Comparison of ENCODE assay signal across 11 cellular contexts in genomic region chr1:10640079-10640578, GRCh38.
DNase-seq lines count a peak whose midpoint lies in the region; ATAC-seq and TF ChIP-seq lines count a peak whose summit lies in the region.
"Had no signal": no experiment of that assay in that cellular context is flagged by ENCODE, and none has a peak within 500 bp of the region (broad histone marks: within the 10 kb centered on the region; RNA-seq: fewer than 3 reads in every experiment).

No MANE protein-coding gene starts in this region.

- H3K9ac ChIP-seq in SK-N-SH = no peak overlapping the region

- H3F3A ChIP-seq in SK-N-SH (replicated peaks; ENCODE audit: insufficient read depth) = peaks cover 3% of the 10 kb centered on the region

- H3K27me3 ChIP-seq in SK-N-SH (ENCODE audit: insufficient read depth) (no peaks in the 10 kb centered on the region), lower lobe of right lung (ENCODE audit: low read depth) (peaks cover 5% of the 10 kb centered on the region)
- H3K27me3 ChIP-seq: adrenal gland had no signal

- no peak overlapping the region for H2AFZ ChIP-seq in SK-N-SH (ENCODE audit: low read depth)

- peak in 1 of 2 experiments; percentile 69; a peak in 2 of 4 replicates for TF ChIP-seq EP300 in SK-N-SH (IDR thresholded peaks at IDR 0.05; ENCODE audit: borderline replicate concordance in 1 of 2, low read depth in 1 of 2, low read length in 1 of 2)

- ATAC-seq in lower lobe of right lung (peak in 1 of 2 donors; percentile 4), GM21526 (IDR thresholded peaks at IDR 0.05; ENCODE audit: low FRiP score, unreplicated experiment) (no peak)
- ATAC-seq in stimulated activated naive B cell treated with anti-CD40 and anti-IgM and Interleukin-4, amounts not matched to agents 10 μg/mL and 1 μg/mL and 100 μg/mL, for 72 hours (replicated peaks) = no peak
- ATAC-seq: naive thymus-derived CD4-positive, alpha-beta T cell had no signal

- H3K9me2 ChIP-seq in SK-N-SH = no peaks in the 10 kb centered on the region

- no peak overlapping the region for H3K27ac Mint-ChIP-seq in stimulated activated naive B cell treated with anti-CD40 and anti-IgM and Interleukin-4, amounts not matched to agents 10 μg/mL and 1 μg/mL and 100 μg/mL, for 72 hours

- H3K36me3 ChIP-seq in SK-N-SH (replicated peaks in 1 of 2; ENCODE audit: control insufficient read depth in 1 of 2, insufficient read depth in 2 of 2, low read length in 1 of 2) (no peaks in the 10 kb centered on the region), lower lobe of right lung (peaks cover 63% of the 10 kb centered on the region)
- H3K36me3 ChIP-seq: adrenal gland had no signal

- H3K27me3 Mint-ChIP-seq in stimulated activated naive B cell treated with anti-CD40 and anti-IgM and Interleukin-4, amounts not matched to agents 10 μg/mL and 1 μg/mL and 100 μg/mL, for 72 hours = peaks cover 0 to 4% of the 10 kb centered on the region in 2 donors

- H3K4me1 ChIP-seq in SK-N-SH (ENCODE audit: control insufficient read depth in 1 of 2, insufficient read depth in 2 of 2, low read depth in 1 of 2, low read length in 1 of 2) (peaks cover under 1 to 37% of the 10 kb centered on the region in 2 experiments; a peak in 2 of 4 replicates), lower lobe of right lung (peaks cover 41% of the 10 kb centered on the region)
- H3K4me1 ChIP-seq: adrenal gland had no signal

- 8% methylated on average over 2 of the region's 17 CpGs for WGBS in SK-N-SH (ENCODE audit: low lambda C conversion rate)

- H3K4me3 Mint-ChIP-seq in stimulated activated naive B cell treated with anti-CD40 and anti-IgM and Interleukin-4, amounts not matched to agents 10 μg/mL and 1 μg/mL and 100 μg/mL, for 72 hours = no peak overlapping the region

- no peaks in the 10 kb centered on the region for H3K79me2 ChIP-seq in SK-N-SH (ENCODE audit: insufficient read depth)

- DNase-seq in Ammon's horn (ENCODE audit: low spot score) (peak; percentile 32), NCI-H128 (lab: John Stamatoyannopoulos, UW; ENCODE audit: unreplicated experiment) (peak; percentile 75), SK-N-SH (peak; percentile 94), lower lobe of right lung (no peak), DMS53 treated with DMSO at 0.1 percent for 48 hours (lab: John Stamatoyannopoulos, UW; ENCODE audit: unreplicated experiment) (no peak), cerebellar nuclear complex (lab: John Stamatoyannopoulos, UW) (no peak)
- DNase-seq in stimulated activated naive B cell treated with anti-CD40 and anti-IgM and Interleukin-4, amounts not matched to agents 10 μg/mL and 1 μg/mL and 100 μg/mL, for 72 hours = no peak
- DNase-seq: naive thymus-derived CD4-positive, alpha-beta T cell; NCI-H226 had no signal

- peak; percentile 19 for TF ChIP-seq RAD21 in SK-N-SH (IDR thresholded peaks at IDR 0.05; ENCODE audit: low read length)

- POLR2A ChIA-PET in SK-N-SH (lab: Yijun Ruan, JAX) = interaction anchor here (0.6 kb wide), 1 partner anchor 372 kb away, joined by 3 read pairs; the partner anchor contains the start of gene TARDBP

- H4K20me1 ChIP-seq in SK-N-SH (ENCODE audit: insufficient read depth) = no peaks in the 10 kb centered on the region

- H3K4me3 ChIP-seq in SK-N-SH (ENCODE audit: low read depth in 2 of 2, low read length in 1 of 2) (no peak overlapping the region), lower lobe of right lung (no peak overlapping the region)
- H3K4me3 ChIP-seq: adrenal gland had no signal

- intact Hi-C loops in lower lobe of right lung (cut with DNase I) = no loop called here

- H3K4me1 Mint-ChIP-seq in stimulated activated naive B cell treated with anti-CD40 and anti-IgM and Interleukin-4, amounts not matched to agents 10 μg/mL and 1 μg/mL and 100 μg/mL, for 72 hours = no peaks in the 10 kb centered on the region

- H3K4me2 ChIP-seq in SK-N-SH = no peak overlapping the region

- H3K36me3 Mint-ChIP-seq in stimulated activated naive B cell treated with anti-CD40 and anti-IgM and Interleukin-4, amounts not matched to agents 10 μg/mL and 1 μg/mL and 100 μg/mL, for 72 hours = peaks cover 34 to 35% of the 10 kb centered on the region in 2 donors

- no peaks in the 10 kb centered on the region for H3K9me3 Mint-ChIP-seq in stimulated activated naive B cell treated with anti-CD40 and anti-IgM and Interleukin-4, amounts not matched to agents 10 μg/mL and 1 μg/mL and 100 μg/mL, for 72 hours

- H3K27ac ChIP-seq in SK-N-SH (ENCODE audit: low read depth in 2 of 2, low read length in 1 of 2) = peak overlapping the region in 1 of 2 experiments; percentile 87; a peak in 2 of 4 replicates
- peak overlapping the region; percentile 56 for H3K27ac ChIP-seq in lower lobe of right lung

- no peaks in the 10 kb centered on the region for H3K9me3 ChIP-seq in SK-N-SH
- H3K9me3 ChIP-seq in lower lobe of right lung = no peaks in the 10 kb centered on the region
- H3K9me3 ChIP-seq: adrenal gland had no signal

- CTCF ChIA-PET in SK-N-SH (lab: Yijun Ruan, JAX) = interaction anchor here (0.6 to 2.4 kb wide), 10 partner anchors 10 to 250 kb away, joined by 3 to 10 read pairs (median 4); no protein-coding TSS in a partner anchor

- TF ChIP-seq CTCF in SK-N-SH (IDR thresholded peaks at IDR 0.05) (no peak), lower lobe of right lung (IDR thresholded peaks at IDR 0.05) (no peak)

TF ChIP-seq in SK-N-SH, 30 proteins besides CTCF, POLR2A, EP300 and RAD21:
- no peak for TF ChIP-seq YY1 (IDR thresholded peaks at IDR 0.05; ENCODE audit: low read depth)
- TF ChIP-seq RCOR1 (IDR thresholded peaks at IDR 0.05; ENCODE audit: low read length) = 0 out of 2 replicates have a peak, but pooled peaks have one; percentile 35
- TF ChIP-seq RFX5 (IDR thresholded peaks at IDR 0.05; ENCODE audit: low read length) = no peak
- TF ChIP-seq FOXJ3 (CRISPR knock-in tag; IDR thresholded peaks at IDR 0.05) = peak; percentile 79
- peak; percentile 50 for TF ChIP-seq NFIC (IDR thresholded peaks at IDR 0.05; ENCODE audit: borderline replicate concordance)

Comparison
In these comparisons a context has a peak if more than half of its experiments do, and no peak if none do; other contexts are left out.
1. DNase-seq: peak in Ammon's horn (single experiment), NCI-H128 (single experiment) and SK-N-SH (single experiment); none in lower lobe of right lung (single experiment), DMS53 treated with DMSO at 0.1 percent for 48 hours (single experiment), stimulated activated naive B cell treated with anti-CD40 and anti-IgM and Interleukin-4, amounts not matched to agents 10 μg/mL and 1 μg/mL and 100 μg/mL, for 72 hours (single experiment) and cerebellar nuclear complex (0 of 2).